In the genomic region with DNA sequence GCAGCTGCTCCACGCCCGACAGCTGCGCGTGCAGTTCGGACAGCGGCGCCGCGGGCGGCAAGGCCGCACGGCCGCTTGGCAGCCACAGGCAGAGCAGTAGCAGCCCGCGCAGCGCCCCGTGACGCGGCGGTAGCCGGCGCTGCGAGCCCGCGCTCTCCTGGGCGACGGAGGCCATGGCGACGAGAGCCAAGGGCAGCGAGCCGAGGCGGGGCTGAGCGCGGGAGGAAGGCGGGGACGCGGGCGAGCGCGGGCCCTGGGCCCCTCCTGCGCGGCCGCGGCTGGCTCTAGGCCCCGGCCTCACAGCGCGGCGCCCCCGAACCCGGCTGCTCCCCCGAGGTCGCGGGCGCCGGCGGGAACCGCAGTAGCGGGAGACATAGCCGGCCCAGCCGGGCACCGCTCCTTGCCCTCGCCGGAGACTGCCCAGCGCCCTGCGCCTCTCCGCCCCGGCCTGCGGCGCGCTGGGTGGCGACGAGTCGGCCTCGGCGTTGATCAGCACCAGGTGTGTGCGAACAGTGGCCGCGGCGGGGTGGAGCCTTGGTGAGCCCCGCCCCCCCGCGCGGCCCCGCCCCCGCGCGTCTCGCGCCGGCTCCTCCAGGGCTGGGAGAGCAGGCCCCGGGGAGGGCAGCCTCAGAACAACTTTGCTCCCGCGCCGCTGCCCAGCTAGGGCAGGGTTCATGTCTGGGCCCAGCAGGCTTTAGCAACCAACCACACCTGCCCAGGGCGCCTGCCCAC, we compare ENCODE assay signal across 1 cellular context.
TF ChIP-seq lines count a peak whose summit lies in the region.

A gene with protein sequence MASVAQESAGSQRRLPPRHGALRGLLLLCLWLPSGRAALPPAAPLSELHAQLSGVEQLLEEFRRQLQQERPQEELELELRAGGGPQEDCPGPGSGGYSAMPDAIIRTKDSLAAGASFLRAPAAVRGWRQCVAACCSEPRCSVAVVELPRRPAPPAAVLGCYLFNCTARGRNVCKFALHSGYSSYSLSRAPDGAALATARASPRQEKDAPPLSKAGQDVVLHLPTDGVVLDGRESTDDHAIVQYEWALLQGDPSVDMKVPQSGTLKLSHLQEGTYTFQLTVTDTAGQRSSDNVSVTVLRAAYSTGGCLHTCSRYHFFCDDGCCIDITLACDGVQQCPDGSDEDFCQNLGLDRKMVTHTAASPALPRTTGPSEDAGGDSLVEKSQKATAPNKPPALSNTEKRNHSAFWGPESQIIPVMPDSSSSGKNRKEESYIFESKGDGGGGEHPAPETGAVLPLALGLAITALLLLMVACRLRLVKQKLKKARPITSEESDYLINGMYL (minus strand): TSS at position 514 of the 732 bp plus-strand sequence. CDS start 339 bp downstream, at position 175.

TF ChIP-seq in HEK293, 187 proteins besides CTCF, POLR2A, EP300 and RAD21 (continued from another document and continues in another):
- TF ChIP-seq ZNF501 (tag by site-specific recombination; IDR thresholded peaks at IDR 0.05) (peak; percentile 90), SP2 (tag by site-specific recombination; IDR thresholded peaks at IDR 0.05) (peak; percentile 65), ZFHX2 (tag by site-specific recombination; conservative IDR thresholded peaks at IDR 0.05) (0 out of 2 replicates have a peak, but pooled peaks have one; percentile 14), ZFP37 (tag by site-specific recombination; IDR thresholded peaks at IDR 0.05) (0 out of 2 replicates have a peak, but pooled peaks have one; percentile 37), GLIS2 (tag by site-specific recombination; IDR thresholded peaks at IDR 0.05) (peak; percentile 93; the same call in 1 of the 2 replicates), ZEB2 (tag by site-specific recombination; IDR thresholded peaks at IDR 0.05) (peak; percentile 83; the same call in 1 of the 2 replicates), ZSCAN23 (tag by site-specific recombination; IDR thresholded peaks at IDR 0.05) (no peak), ZNF324 (tag by site-specific recombination; IDR thresholded peaks at IDR 0.05) (peak; percentile 70), ZNF416 (tag by site-specific recombination; IDR thresholded peaks at IDR 0.05) (no peak), KLF9 (tag by site-specific recombination; IDR thresholded peaks at IDR 0.05; ENCODE audit: low read depth) (peak; percentile 84), ZNF394 (tag by site-specific recombination; IDR thresholded peaks at IDR 0.05; ENCODE audit: borderline replicate concordance) (peak; percentile 32; the same call in 1 of the 2 replicates), ZNF184 (tag by site-specific recombination; IDR thresholded peaks at IDR 0.05) (0 out of 2 replicates have a peak, but pooled peaks have one; percentile 33), KLF10 (tag by site-specific recombination; IDR thresholded peaks at IDR 0.05) (peak; percentile 76; the same call in 1 of the 2 replicates), ZNF626 (tag by site-specific recombination; IDR thresholded peaks at IDR 0.05) (0 out of 2 replicates have a peak, but pooled peaks have one; percentile 52), ZNF391 (tag by site-specific recombination; IDR thresholded peaks at IDR 0.05; ENCODE audit: borderline replicate concordance, low read depth) (no peak), HOXC10 (CRISPR knock-in tag; IDR thresholded peaks at IDR 0.05) (peak; percentile 96), ZNF140 (tag by site-specific recombination; IDR thresholded peaks at IDR 0.05) (no peak), ZNF600 (tag by site-specific recombination; IDR thresholded peaks at IDR 0.05) (peak; percentile 90), ZNF558 (tag by site-specific recombination; IDR thresholded peaks at IDR 0.05) (no peak), ZSCAN30 (tag by site-specific recombination; IDR thresholded peaks at IDR 0.05) (peak; percentile 38; the same call in 1 of the 2 replicates), ZNF596 (tag by site-specific recombination; IDR thresholded peaks at IDR 0.05) (0 out of 2 replicates have a peak, but pooled peaks have one; percentile 4), KLF17 (tag by site-specific recombination; IDR thresholded peaks at IDR 0.05) (peak; percentile 89; the same call in 1 of the 2 replicates)
- TF ChIP-seq, protein P1, sequence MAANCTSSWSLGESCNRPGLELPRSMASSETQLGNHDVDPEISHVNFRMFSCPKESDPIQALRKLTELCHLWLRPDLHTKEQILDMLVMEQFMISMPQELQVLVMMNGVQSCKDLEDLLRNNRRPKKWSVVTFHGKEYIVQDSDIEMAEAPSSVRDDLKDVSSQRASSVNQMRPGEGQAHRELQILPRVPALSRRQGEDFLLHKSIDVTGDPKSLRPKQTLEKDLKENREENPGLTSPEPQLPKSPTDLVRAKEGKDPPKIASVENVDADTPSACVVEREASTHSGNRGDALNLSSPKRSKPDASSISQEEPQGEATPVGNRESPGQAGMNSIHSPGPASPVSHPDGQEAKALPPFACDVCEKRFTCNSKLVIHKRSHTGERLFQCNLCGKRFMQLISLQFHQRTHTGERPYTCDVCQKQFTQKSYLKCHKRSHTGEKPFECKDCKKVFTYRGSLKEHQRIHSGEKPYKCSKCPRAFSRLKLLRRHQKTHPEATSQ (tag by site-specific recombination; IDR thresholded peaks at IDR 0.05): 0 out of 2 replicates have a peak, but pooled peaks have one; percentile 72
- TF ChIP-seq, protein P2, sequence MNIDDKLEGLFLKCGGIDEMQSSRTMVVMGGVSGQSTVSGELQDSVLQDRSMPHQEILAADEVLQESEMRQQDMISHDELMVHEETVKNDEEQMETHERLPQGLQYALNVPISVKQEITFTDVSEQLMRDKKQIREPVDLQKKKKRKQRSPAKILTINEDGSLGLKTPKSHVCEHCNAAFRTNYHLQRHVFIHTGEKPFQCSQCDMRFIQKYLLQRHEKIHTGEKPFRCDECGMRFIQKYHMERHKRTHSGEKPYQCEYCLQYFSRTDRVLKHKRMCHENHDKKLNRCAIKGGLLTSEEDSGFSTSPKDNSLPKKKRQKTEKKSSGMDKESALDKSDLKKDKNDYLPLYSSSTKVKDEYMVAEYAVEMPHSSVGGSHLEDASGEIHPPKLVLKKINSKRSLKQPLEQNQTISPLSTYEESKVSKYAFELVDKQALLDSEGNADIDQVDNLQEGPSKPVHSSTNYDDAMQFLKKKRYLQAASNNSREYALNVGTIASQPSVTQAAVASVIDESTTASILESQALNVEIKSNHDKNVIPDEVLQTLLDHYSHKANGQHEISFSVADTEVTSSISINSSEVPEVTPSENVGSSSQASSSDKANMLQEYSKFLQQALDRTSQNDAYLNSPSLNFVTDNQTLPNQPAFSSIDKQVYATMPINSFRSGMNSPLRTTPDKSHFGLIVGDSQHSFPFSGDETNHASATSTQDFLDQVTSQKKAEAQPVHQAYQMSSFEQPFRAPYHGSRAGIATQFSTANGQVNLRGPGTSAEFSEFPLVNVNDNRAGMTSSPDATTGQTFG (tag by site-specific recombination; IDR thresholded peaks at IDR 0.05; ENCODE audit: borderline replicate concordance): no peak
- TF ChIP-seq, protein P3, sequence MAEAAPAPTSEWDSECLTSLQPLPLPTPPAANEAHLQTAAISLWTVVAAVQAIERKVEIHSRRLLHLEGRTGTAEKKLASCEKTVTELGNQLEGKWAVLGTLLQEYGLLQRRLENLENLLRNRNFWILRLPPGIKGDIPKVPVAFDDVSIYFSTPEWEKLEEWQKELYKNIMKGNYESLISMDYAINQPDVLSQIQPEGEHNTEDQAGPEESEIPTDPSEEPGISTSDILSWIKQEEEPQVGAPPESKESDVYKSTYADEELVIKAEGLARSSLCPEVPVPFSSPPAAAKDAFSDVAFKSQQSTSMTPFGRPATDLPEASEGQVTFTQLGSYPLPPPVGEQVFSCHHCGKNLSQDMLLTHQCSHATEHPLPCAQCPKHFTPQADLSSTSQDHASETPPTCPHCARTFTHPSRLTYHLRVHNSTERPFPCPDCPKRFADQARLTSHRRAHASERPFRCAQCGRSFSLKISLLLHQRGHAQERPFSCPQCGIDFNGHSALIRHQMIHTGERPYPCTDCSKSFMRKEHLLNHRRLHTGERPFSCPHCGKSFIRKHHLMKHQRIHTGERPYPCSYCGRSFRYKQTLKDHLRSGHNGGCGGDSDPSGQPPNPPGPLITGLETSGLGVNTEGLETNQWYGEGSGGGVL (tag by site-specific recombination; IDR thresholded peaks at IDR 0.05): peak; percentile 55
- TF ChIP-seq, protein P4, sequence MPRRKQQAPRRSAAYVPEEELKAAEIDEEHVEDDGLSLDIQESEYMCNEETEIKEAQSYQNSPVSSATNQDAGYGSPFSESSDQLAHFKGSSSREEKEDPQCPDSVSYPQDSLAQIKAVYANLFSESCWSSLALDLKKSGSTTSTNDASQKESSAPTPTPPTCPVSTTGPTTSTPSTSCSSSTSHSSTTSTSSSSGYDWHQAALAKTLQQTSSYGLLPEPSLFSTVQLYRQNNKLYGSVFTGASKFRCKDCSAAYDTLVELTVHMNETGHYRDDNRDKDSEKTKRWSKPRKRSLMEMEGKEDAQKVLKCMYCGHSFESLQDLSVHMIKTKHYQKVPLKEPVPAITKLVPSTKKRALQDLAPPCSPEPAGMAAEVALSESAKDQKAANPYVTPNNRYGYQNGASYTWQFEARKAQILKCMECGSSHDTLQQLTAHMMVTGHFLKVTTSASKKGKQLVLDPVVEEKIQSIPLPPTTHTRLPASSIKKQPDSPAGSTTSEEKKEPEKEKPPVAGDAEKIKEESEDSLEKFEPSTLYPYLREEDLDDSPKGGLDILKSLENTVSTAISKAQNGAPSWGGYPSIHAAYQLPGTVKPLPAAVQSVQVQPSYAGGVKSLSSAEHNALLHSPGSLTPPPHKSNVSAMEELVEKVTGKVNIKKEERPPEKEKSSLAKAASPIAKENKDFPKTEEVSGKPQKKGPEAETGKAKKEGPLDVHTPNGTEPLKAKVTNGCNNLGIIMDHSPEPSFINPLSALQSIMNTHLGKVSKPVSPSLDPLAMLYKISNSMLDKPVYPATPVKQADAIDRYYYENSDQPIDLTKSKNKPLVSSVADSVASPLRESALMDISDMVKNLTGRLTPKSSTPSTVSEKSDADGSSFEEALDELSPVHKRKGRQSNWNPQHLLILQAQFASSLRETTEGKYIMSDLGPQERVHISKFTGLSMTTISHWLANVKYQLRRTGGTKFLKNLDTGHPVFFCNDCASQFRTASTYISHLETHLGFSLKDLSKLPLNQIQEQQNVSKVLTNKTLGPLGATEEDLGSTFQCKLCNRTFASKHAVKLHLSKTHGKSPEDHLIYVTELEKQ (tag by site-specific recombination; IDR thresholded peaks at IDR 0.05; ENCODE audit: borderline replicate concordance): no peak
- TF ChIP-seq, protein P5, sequence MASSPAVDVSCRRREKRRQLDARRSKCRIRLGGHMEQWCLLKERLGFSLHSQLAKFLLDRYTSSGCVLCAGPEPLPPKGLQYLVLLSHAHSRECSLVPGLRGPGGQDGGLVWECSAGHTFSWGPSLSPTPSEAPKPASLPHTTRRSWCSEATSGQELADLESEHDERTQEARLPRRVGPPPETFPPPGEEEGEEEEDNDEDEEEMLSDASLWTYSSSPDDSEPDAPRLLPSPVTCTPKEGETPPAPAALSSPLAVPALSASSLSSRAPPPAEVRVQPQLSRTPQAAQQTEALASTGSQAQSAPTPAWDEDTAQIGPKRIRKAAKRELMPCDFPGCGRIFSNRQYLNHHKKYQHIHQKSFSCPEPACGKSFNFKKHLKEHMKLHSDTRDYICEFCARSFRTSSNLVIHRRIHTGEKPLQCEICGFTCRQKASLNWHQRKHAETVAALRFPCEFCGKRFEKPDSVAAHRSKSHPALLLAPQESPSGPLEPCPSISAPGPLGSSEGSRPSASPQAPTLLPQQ (tag by site-specific recombination; IDR thresholded peaks at IDR 0.05): peak; percentile 89
- TF ChIP-seq, protein P6, sequence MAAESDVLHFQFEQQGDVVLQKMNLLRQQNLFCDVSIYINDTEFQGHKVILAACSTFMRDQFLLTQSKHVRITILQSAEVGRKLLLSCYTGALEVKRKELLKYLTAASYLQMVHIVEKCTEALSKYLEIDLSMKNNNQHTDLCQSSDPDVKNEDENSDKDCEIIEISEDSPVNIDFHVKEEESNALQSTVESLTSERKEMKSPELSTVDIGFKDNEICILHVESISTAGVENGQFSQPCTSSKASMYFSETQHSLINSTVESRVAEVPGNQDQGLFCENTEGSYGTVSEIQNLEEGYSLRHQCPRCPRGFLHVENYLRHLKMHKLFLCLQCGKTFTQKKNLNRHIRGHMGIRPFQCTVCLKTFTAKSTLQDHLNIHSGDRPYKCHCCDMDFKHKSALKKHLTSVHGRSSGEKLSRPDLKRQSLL (tag by site-specific recombination; IDR thresholded peaks at IDR 0.05): no peak; the same call in 1 of the 2 replicates
- TF ChIP-seq, protein P7, sequence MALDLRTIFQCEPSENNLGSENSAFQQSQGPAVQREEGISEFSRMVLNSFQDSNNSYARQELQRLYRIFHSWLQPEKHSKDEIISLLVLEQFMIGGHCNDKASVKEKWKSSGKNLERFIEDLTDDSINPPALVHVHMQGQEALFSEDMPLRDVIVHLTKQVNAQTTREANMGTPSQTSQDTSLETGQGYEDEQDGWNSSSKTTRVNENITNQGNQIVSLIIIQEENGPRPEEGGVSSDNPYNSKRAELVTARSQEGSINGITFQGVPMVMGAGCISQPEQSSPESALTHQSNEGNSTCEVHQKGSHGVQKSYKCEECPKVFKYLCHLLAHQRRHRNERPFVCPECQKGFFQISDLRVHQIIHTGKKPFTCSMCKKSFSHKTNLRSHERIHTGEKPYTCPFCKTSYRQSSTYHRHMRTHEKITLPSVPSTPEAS (tag by site-specific recombination; IDR thresholded peaks at IDR 0.05): no peak
- TF ChIP-seq, protein P8, sequence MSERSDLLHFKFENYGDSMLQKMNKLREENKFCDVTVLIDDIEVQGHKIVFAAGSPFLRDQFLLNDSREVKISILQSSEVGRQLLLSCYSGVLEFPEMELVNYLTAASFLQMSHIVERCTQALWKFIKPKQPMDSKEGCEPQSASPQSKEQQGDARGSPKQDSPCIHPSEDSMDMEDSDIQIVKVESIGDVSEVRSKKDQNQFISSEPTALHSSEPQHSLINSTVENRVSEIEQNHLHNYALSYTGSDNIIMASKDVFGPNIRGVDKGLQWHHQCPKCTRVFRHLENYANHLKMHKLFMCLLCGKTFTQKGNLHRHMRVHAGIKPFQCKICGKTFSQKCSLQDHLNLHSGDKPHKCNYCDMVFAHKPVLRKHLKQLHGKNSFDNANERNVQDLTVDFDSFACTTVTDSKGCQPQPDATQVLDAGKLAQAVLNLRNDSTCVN (tag by site-specific recombination; optimal IDR thresholded peaks at IDR 0.05): peak; percentile 91
- TF ChIP-seq, protein P9, sequence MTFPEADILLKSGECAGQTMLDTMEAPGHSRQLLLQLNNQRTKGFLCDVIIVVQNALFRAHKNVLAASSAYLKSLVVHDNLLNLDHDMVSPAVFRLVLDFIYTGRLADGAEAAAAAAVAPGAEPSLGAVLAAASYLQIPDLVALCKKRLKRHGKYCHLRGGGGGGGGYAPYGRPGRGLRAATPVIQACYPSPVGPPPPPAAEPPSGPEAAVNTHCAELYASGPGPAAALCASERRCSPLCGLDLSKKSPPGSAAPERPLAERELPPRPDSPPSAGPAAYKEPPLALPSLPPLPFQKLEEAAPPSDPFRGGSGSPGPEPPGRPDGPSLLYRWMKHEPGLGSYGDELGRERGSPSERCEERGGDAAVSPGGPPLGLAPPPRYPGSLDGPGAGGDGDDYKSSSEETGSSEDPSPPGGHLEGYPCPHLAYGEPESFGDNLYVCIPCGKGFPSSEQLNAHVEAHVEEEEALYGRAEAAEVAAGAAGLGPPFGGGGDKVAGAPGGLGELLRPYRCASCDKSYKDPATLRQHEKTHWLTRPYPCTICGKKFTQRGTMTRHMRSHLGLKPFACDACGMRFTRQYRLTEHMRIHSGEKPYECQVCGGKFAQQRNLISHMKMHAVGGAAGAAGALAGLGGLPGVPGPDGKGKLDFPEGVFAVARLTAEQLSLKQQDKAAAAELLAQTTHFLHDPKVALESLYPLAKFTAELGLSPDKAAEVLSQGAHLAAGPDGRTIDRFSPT (tag by site-specific recombination; IDR thresholded peaks at IDR 0.05): peak; percentile 89
